Comparison of ENCODE assay signal across 19 cellular contexts in genomic region chr12:78683031-78683430, GRCh38.
A peak's percentile ranks its signal among the peaks of the same experiment; 100 is the strongest.
DNase-seq lines count a peak whose midpoint lies in the region; ATAC-seq, FAIRE-seq and TF ChIP-seq lines count a peak whose summit lies in the region.
"Had no signal": no experiment of that assay in that cellular context is flagged by ENCODE, and none has a peak within 500 bp of the region (broad histone marks: within the 10 kb centered on the region; RNA-seq: fewer than 3 reads in every experiment).

No MANE protein-coding gene starts in this region.

- H4K20me1 ChIP-seq in GM23338 (replicated peaks; ENCODE audit: insufficient read depth) (no peaks in the 10 kb centered on the region), HepG2 (ENCODE audit: insufficient read depth, low read length) (no peaks in the 10 kb centered on the region)

- POLR2A ChIA-PET in HepG2 (lab: Yijun Ruan, JAX), result no interaction called here

- intact Hi-C loops in HepG2 (cut with micrococcal nuclease; ENCODE audit: unreplicated experiment), result no loop called here

- no peaks in the 10 kb centered on the region for H3F3A ChIP-seq in GM23338 (replicated peaks; ENCODE audit: low read depth)

- TF ChIP-seq CTCF in GM23338 (conservative IDR thresholded peaks at IDR 0.05; ENCODE audit: low read depth in 2 of 2) (no peak), brain microvascular endothelial cell (IDR thresholded peaks at IDR 0.05; ENCODE audit: low read depth, low read length, missing control alignments) (no peak), fibroblast of the aortic adventitia (IDR thresholded peaks at IDR 0.05; ENCODE audit: insufficient read depth, low read length) (no peak), HepG2 (CRISPR knock-in tag; IDR thresholded peaks at IDR 0.05) (no peak)

- in situ Hi-C loops in brain microvascular endothelial cell (cut with HindIII; ENCODE audit: low pct_ligation_motif_present, low sequenced_read_pairs) (no loop called here), HepG2 (cut with HindIII; ENCODE audit: extremely low pct_ligation_motif_present, low pct_unique_long_range_greater_than_20kb) (no loop called here)

- no peak for FAIRE-seq in HepG2 (lab: Jason Lieb, UNC)
- FAIRE-seq: G401.6 had no signal

- no peak overlapping the region for H3K27ac Mint-ChIP-seq in GM23338
- H3K27ac Mint-ChIP-seq: CD14-positive monocyte had no signal

- H3K27ac ChIP-seq in GM23338 (ENCODE audit: low read depth) (no peak overlapping the region), brain microvascular endothelial cell (no peak overlapping the region), HepG2 (ENCODE audit: extremely low read length, insufficient read depth, low read length) (no peak overlapping the region)

- no peak overlapping the region for H3K4me2 ChIP-seq in GM23338
- no peak overlapping the region for H3K4me2 ChIP-seq in HepG2 (ENCODE audit: low read depth, low read length)

- H2AFZ ChIP-seq in GM23338 (peak overlapping the region; percentile 6; the same call in 1 of the 2 replicates), HepG2 (ENCODE audit: low read length) (no peak overlapping the region)

- H3K79me2 ChIP-seq in GM23338 (replicated peaks; ENCODE audit: insufficient read depth) (no peaks in the 10 kb centered on the region), HepG2 (ENCODE audit: insufficient read depth, low read length) (no peaks in the 10 kb centered on the region)

- H3K36me3 Mint-ChIP-seq in GM23338 (ENCODE audit: low read depth), result no peaks in the 10 kb centered on the region
- H3K36me3 Mint-ChIP-seq: CD14-positive monocyte had no signal

- no peaks in the 10 kb centered on the region for H3K9me2 ChIP-seq in GM23338 (ENCODE audit: insufficient read depth)

- CTCF ChIA-PET in HepG2 (lab: Yijun Ruan, JAX; ENCODE audit: low intra/inter-chr PET ratio, low total read pairs), result no interaction called here

- no peak overlapping the region for H3K4me3 ChIP-seq in GM23338
- no peak overlapping the region for H3K4me3 ChIP-seq in brain microvascular endothelial cell (ENCODE audit: low read depth, low read length)
- H3K4me3 ChIP-seq in fibroblast of the aortic adventitia (ENCODE audit: low read depth, low read length), result no peak overlapping the region
- no peak overlapping the region for H3K4me3 ChIP-seq in HepG2 (replicated peaks in 1 of 3; ENCODE audit: insufficient read depth in 1 of 3, low read depth in 2 of 3, low read length in 3 of 3)

- H3K27me3 ChIP-seq in GM23338 (ENCODE audit: insufficient read depth) (no peaks in the 10 kb centered on the region), brain microvascular endothelial cell (replicated peaks) (no peaks in the 10 kb centered on the region), HepG2 (ENCODE audit: control insufficient read depth in 1 of 2, insufficient read depth in 2 of 2, low read length in 2 of 2) (no peaks in the 10 kb centered on the region)

- 0% methylated on average over 3 of the region's 3 CpGs for WGBS in HepG2 (ENCODE audit: low lambda C conversion rate)

- H3K4me1 Mint-ChIP-seq in GM23338, result peaks cover 8% of the 10 kb centered on the region; the same call in 2 of the 3 replicates
- H3K4me1 Mint-ChIP-seq: CD14-positive monocyte had no signal

- H3K9me3 Mint-ChIP-seq in GM23338, result no peaks in the 10 kb centered on the region

- ATAC-seq in GM23338 (no peak), HepG2 (no peak), GM19467 (IDR thresholded peaks at IDR 0.05; ENCODE audit: unreplicated experiment) (no peak)

- H3K27me3 Mint-ChIP-seq in GM23338 (ENCODE audit: insufficient read depth, low read depth, poor library complexity), result peaks cover 3% of the 10 kb centered on the region

- no peak for TF ChIP-seq RAD21 in HepG2 (CRISPR knock-in tag; IDR thresholded peaks at IDR 0.05)

- H3K9me3 ChIP-seq in HepG2 (ENCODE audit: low read length), result no peaks in the 10 kb centered on the region

- H3K4me3 Mint-ChIP-seq in GM23338, result no peak overlapping the region
- H3K4me3 Mint-ChIP-seq: CD14-positive monocyte had no signal

- BruUV-seq in HepG2 (replicated peaks; lab: Mats Ljungman, UMichigan), result no TSS peak

- H3K4me1 ChIP-seq in GM23338 (ENCODE audit: insufficient read depth) (no peaks in the 10 kb centered on the region), HepG2 (ENCODE audit: insufficient read depth, low read length) (no peaks in the 10 kb centered on the region)

- H3K36me3 ChIP-seq in GM23338 (ENCODE audit: insufficient read depth), result no peaks in the 10 kb centered on the region
- no peaks in the 10 kb centered on the region for H3K36me3 ChIP-seq in brain microvascular endothelial cell (replicated peaks)
- no peaks in the 10 kb centered on the region for H3K36me3 ChIP-seq in HepG2 (replicated peaks in 1 of 2; ENCODE audit: control insufficient read depth in 1 of 2, insufficient read depth in 2 of 2, low read length in 2 of 2)

- H3K9ac ChIP-seq in HepG2 (ENCODE audit: insufficient read depth, low read depth, low read length), result no peak overlapping the region

- DNase-seq in GM23338 (ENCODE audit: low spot score) (no peak), brain microvascular endothelial cell (peak; percentile 56), fibroblast of the aortic adventitia (ENCODE audit: low read depth) (peak; percentile 76), HepG2 (ENCODE audit: low spot score) (no peak), OCI-M1 (lab: John Stamatoyannopoulos, UW) (no peak), NCI-H2171 (lab: John Stamatoyannopoulos, UW) (no peak)
- DNase-seq: AML-193, DMS79 treated with DMSO at 0.1 percent for 48 hours, GOT3, KBM-7, NCI-H1105, NCI-H2081 treated with DMSO at 0.1 percent for 48 hours, NCI-H510A treated with DMSO at 0.1 percent for 48 hours, NCI-H82, RPMI8226, SIG-M5 had no signal

- TF ChIP-seq EP300 in HepG2 (IDR thresholded peaks at IDR 0.05; ENCODE audit: low read depth in 2 of 2, low read length in 2 of 2), result no peak
- TF ChIP-seq EP300 in HepG2 (CRISPR knock-in tag; IDR thresholded peaks at IDR 0.05; ENCODE audit: borderline replicate concordance), result no peak

- TF ChIP-seq POLR2A in HepG2 (IDR thresholded peaks at IDR 0.05; ENCODE audit: insufficient read depth in 1 of 2, low read depth in 2 of 2, low read length in 2 of 2), result no peak

TF ChIP-seq in GM23338, 12 proteins besides CTCF, POLR2A, EP300 and RAD21 (continues in another document):
- TF ChIP-seq, protein P1, sequence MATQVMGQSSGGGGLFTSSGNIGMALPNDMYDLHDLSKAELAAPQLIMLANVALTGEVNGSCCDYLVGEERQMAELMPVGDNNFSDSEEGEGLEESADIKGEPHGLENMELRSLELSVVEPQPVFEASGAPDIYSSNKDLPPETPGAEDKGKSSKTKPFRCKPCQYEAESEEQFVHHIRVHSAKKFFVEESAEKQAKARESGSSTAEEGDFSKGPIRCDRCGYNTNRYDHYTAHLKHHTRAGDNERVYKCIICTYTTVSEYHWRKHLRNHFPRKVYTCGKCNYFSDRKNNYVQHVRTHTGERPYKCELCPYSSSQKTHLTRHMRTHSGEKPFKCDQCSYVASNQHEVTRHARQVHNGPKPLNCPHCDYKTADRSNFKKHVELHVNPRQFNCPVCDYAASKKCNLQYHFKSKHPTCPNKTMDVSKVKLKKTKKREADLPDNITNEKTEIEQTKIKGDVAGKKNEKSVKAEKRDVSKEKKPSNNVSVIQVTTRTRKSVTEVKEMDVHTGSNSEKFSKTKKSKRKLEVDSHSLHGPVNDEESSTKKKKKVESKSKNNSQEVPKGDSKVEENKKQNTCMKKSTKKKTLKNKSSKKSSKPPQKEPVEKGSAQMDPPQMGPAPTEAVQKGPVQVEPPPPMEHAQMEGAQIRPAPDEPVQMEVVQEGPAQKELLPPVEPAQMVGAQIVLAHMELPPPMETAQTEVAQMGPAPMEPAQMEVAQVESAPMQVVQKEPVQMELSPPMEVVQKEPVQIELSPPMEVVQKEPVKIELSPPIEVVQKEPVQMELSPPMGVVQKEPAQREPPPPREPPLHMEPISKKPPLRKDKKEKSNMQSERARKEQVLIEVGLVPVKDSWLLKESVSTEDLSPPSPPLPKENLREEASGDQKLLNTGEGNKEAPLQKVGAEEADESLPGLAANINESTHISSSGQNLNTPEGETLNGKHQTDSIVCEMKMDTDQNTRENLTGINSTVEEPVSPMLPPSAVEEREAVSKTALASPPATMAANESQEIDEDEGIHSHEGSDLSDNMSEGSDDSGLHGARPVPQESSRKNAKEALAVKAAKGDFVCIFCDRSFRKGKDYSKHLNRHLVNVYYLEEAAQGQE (IDR thresholded peaks at IDR 0.05; ENCODE audit: unreplicated experiment), result no peak
- no peak for TF ChIP-seq STAT1 (IDR thresholded peaks at IDR 0.05; ENCODE audit: unreplicated experiment)

TF ChIP-seq in HepG2, 621 proteins besides CTCF, POLR2A, EP300 and RAD21:
- TF ChIP-seq SRY (CRISPR knock-in tag; IDR thresholded peaks at IDR 0.05), result no peak
- TF ChIP-seq SAP130 (CRISPR knock-in tag; IDR thresholded peaks at IDR 0.05; ENCODE audit: low read depth), result no peak
- TF ChIP-seq, protein P2, sequence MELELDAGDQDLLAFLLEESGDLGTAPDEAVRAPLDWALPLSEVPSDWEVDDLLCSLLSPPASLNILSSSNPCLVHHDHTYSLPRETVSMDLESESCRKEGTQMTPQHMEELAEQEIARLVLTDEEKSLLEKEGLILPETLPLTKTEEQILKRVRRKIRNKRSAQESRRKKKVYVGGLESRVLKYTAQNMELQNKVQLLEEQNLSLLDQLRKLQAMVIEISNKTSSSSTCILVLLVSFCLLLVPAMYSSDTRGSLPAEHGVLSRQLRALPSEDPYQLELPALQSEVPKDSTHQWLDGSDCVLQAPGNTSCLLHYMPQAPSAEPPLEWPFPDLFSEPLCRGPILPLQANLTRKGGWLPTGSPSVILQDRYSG (CRISPR knock-in tag; IDR thresholded peaks at IDR 0.05), result no peak
- TF ChIP-seq, protein P3, sequence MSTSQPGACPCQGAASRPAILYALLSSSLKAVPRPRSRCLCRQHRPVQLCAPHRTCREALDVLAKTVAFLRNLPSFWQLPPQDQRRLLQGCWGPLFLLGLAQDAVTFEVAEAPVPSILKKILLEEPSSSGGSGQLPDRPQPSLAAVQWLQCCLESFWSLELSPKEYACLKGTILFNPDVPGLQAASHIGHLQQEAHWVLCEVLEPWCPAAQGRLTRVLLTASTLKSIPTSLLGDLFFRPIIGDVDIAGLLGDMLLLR (CRISPR knock-in tag; IDR thresholded peaks at IDR 0.05), result no peak
TF ChIP-seq in HepG2: peak in this region for 0.

Comparison
In these comparisons a context has a peak if more than half of its experiments do, and no peak if none do; other contexts are left out.
1. DNase-seq: peak in brain microvascular endothelial cell (single experiment) and fibroblast of the aortic adventitia (single experiment); none in GM23338 (single experiment), HepG2 (single experiment), OCI-M1 (single experiment) and NCI-H2171 (single experiment).